ENCODE assay signal across 1 cellular context in the genomic region with DNA sequence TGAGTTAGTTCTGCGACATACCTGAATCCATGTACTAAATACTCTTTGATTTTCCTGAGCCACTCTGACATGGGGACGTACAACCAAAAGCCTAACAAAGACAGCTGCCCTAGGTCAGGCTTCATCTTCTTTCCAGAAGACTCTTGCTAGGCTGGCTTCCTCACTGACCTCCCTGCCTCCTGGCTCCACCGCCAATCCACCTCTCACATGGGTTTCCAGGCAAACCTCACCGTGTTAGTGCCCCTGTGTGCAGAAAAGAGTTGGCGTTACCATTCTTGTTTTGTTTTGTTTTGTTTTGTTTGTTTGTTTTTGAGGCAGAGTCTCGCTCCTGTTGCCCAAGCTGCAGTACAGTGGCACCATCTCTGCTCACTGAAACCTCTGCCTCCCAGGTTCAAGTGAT.
TF ChIP-seq lines count a peak whose summit lies in the region.

No MANE protein-coding gene starts in this region.

TF ChIP-seq in GM23338, 12 proteins besides CTCF, POLR2A, EP300 and RAD21 (continued from another document):
- TF ChIP-seq, protein P1, sequence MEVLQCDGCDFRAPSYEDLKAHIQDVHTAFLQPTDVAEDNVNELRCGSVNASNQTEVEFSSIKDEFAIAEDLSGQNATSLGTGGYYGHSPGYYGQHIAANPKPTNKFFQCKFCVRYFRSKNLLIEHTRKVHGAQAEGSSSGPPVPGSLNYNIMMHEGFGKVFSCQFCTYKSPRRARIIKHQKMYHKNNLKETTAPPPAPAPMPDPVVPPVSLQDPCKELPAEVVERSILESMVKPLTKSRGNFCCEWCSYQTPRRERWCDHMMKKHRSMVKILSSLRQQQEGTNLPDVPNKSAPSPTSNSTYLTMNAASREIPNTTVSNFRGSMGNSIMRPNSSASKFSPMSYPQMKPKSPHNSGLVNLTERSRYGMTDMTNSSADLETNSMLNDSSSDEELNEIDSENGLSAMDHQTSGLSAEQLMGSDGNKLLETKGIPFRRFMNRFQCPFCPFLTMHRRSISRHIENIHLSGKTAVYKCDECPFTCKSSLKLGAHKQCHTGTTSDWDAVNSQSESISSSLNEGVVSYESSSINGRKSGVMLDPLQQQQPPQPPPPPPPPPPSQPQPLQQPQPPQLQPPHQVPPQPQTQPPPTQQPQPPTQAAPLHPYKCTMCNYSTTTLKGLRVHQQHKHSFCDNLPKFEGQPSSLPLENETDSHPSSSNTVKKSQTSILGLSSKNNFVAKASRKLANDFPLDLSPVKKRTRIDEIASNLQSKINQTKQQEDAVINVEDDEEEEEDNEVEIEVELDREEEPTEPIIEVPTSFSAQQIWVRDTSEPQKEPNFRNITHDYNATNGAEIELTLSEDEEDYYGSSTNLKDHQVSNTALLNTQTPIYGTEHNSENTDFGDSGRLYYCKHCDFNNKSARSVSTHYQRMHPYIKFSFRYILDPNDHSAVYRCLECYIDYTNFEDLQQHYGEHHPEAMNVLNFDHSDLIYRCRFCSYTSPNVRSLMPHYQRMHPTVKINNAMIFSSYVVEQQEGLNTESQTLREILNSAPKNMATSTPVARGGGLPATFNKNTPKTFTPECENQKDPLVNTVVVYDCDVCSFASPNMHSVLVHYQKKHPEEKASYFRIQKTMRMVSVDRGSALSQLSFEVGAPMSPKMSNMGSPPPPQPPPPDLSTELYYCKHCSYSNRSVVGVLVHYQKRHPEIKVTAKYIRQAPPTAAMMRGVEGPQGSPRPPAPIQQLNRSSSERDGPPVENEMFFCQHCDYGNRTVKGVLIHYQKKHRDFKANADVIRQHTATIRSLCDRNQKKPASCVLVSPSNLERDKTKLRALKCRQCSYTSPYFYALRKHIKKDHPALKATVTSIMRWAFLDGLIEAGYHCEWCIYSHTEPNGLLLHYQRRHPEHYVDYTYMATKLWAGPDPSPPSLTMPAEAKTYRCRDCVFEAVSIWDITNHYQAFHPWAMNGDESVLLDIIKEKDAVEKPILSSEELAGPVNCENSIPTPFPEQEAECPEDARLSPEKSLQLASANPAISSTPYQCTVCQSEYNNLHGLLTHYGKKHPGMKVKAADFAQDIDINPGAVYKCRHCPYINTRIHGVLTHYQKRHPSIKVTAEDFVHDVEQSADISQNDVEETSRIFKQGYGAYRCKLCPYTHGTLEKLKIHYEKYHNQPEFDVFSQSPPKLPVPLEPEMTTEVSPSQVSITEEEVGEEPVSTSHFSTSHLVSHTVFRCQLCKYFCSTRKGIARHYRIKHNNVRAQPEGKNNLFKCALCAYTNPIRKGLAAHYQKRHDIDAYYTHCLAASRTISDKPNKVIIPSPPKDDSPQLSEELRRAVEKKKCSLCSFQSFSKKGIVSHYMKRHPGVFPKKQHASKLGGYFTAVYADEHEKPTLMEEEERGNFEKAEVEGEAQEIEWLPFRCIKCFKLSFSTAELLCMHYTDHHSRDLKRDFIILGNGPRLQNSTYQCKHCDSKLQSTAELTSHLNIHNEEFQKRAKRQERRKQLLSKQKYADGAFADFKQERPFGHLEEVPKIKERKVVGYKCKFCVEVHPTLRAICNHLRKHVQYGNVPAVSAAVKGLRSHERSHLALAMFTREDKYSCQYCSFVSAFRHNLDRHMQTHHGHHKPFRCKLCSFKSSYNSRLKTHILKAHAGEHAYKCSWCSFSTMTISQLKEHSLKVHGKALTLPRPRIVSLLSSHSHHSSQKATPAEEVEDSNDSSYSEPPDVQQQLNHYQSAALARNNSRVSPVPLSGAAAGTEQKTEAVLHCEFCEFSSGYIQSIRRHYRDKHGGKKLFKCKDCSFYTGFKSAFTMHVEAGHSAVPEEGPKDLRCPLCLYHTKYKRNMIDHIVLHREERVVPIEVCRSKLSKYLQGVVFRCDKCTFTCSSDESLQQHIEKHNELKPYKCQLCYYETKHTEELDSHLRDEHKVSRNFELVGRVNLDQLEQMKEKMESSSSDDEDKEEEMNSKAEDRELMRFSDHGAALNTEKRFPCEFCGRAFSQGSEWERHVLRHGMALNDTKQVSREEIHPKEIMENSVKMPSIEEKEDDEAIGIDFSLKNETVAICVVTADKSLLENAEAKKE (CRISPR knock-in tag; IDR thresholded peaks at IDR 0.05), result no peak
- TF ChIP-seq EZH2phosphoT487 (IDR thresholded peaks at IDR 0.05; ENCODE audit: unreplicated experiment), result no peak
- TF ChIP-seq, protein P2, sequence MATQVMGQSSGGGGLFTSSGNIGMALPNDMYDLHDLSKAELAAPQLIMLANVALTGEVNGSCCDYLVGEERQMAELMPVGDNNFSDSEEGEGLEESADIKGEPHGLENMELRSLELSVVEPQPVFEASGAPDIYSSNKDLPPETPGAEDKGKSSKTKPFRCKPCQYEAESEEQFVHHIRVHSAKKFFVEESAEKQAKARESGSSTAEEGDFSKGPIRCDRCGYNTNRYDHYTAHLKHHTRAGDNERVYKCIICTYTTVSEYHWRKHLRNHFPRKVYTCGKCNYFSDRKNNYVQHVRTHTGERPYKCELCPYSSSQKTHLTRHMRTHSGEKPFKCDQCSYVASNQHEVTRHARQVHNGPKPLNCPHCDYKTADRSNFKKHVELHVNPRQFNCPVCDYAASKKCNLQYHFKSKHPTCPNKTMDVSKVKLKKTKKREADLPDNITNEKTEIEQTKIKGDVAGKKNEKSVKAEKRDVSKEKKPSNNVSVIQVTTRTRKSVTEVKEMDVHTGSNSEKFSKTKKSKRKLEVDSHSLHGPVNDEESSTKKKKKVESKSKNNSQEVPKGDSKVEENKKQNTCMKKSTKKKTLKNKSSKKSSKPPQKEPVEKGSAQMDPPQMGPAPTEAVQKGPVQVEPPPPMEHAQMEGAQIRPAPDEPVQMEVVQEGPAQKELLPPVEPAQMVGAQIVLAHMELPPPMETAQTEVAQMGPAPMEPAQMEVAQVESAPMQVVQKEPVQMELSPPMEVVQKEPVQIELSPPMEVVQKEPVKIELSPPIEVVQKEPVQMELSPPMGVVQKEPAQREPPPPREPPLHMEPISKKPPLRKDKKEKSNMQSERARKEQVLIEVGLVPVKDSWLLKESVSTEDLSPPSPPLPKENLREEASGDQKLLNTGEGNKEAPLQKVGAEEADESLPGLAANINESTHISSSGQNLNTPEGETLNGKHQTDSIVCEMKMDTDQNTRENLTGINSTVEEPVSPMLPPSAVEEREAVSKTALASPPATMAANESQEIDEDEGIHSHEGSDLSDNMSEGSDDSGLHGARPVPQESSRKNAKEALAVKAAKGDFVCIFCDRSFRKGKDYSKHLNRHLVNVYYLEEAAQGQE (IDR thresholded peaks at IDR 0.05; ENCODE audit: unreplicated experiment), result no peak
- TF ChIP-seq, protein P3, sequence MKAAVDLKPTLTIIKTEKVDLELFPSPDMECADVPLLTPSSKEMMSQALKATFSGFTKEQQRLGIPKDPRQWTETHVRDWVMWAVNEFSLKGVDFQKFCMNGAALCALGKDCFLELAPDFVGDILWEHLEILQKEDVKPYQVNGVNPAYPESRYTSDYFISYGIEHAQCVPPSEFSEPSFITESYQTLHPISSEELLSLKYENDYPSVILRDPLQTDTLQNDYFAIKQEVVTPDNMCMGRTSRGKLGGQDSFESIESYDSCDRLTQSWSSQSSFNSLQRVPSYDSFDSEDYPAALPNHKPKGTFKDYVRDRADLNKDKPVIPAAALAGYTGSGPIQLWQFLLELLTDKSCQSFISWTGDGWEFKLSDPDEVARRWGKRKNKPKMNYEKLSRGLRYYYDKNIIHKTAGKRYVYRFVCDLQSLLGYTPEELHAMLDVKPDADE (IDR thresholded peaks at IDR 0.05), result no peak
- TF ChIP-seq JUNB (IDR thresholded peaks at IDR 0.05; ENCODE audit: unreplicated experiment), result no peak
- no peak for TF ChIP-seq STAT1 (IDR thresholded peaks at IDR 0.05; ENCODE audit: unreplicated experiment)
- TF ChIP-seq ZNF114 (CRISPR knock-in tag; IDR thresholded peaks at IDR 0.05), result no peak
- no peak for TF ChIP-seq EZH2 (IDR thresholded peaks at IDR 0.05; ENCODE audit: low read depth, unreplicated experiment)
- TF ChIP-seq NANOG (IDR thresholded peaks at IDR 0.05; ENCODE audit: borderline replicate concordance), result no peak
